ENCODE assay signal across 26 cellular contexts in the genomic region with DNA sequence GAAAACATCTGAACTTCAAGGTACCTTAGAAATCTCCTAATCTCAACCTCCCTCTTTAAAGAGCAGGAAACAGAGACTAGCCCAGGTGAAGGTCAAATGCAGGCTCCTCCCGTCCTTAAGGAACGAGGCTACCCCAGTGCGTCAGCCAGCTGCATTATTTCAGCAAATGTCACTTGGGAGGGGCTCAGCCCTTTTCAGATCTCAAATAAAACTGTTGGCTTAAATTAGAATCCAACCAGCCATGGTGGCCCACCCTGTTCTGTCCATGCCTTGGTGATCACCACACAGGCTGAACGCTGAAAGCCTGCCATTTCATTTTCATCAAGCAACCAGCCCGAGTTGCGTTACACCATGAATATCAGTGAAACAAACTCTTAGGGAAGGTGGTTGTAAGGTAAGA. TPM values are rescaled to one million over a fixed set of nuclear protein-coding genes. Genes with fewer than 3 reads are reported as not detected.
DNase-seq lines count a peak whose midpoint lies in the region; ATAC-seq and TF ChIP-seq lines count a peak whose summit lies in the region.
"Had no signal": no experiment of that assay in that cellular context is flagged by ENCODE, and none has a peak within 500 bp of the region (broad histone marks: within the 10 kb centered on the region; RNA-seq: fewer than 3 reads in every experiment).

No MANE protein-coding gene starts in this region.

- H3K27me3 ChIP-seq in MM.1S (replicated peaks; ENCODE audit: insufficient read depth, low read length) = no peaks in the 10 kb centered on the region

- no peak for ATAC-seq in stimulated activated memory B cell treated with anti-CD40 and anti-IgM and Interleukin-4, amounts not matched to agents 10 μg/mL and 1 μg/mL and 100 μg/mL, for 72 hours
- no peak for ATAC-seq in GM18517 (IDR thresholded peaks at IDR 0.05; ENCODE audit: unreplicated experiment)
- no peak for ATAC-seq in mucosa of descending colon
- ATAC-seq in HG02798 (IDR thresholded peaks at IDR 0.05; ENCODE audit: poor library complexity, unreplicated experiment) = no peak
- ATAC-seq: esophagus mucosa, Panc1 had no signal

- H3K79me2 ChIP-seq in MM.1S (ENCODE audit: low read length) = peaks cover 92% of the 10 kb centered on the region

- H3K4me1 ChIP-seq in MM.1S (ENCODE audit: low read length) (peaks cover 75% of the 10 kb centered on the region), mucosa of descending colon (ENCODE audit: low read depth) (peaks cover 3% of the 10 kb centered on the region)

- H3K27ac Mint-ChIP-seq in activated T-cell treated with anti-CD3 and anti-CD28 coated beads, Interleukin-2, amount 50 U/mL, for 24 hours = peak overlapping the region; percentile 23
- H3K27ac Mint-ChIP-seq in stimulated activated memory B cell treated with anti-CD40 and anti-IgM and Interleukin-4, amounts not matched to agents 10 μg/mL and 1 μg/mL and 100 μg/mL, for 72 hours = peak overlapping the region; percentile 47

- no peaks in the 10 kb centered on the region for H3K27me3 Mint-ChIP-seq in activated T-cell treated with anti-CD3 and anti-CD28 coated beads, Interleukin-2, amount 50 U/mL, for 24 hours
- no peaks in the 10 kb centered on the region for H3K27me3 Mint-ChIP-seq in stimulated activated memory B cell treated with anti-CD40 and anti-IgM and Interleukin-4, amounts not matched to agents 10 μg/mL and 1 μg/mL and 100 μg/mL, for 72 hours
- H3K27me3 Mint-ChIP-seq: activated CD4-positive, alpha-beta memory T cell treated with anti-CD3 and anti-CD28 coated beads, Interleukin-2, amount 10 ng/mL, durations not matched to agents 7 days and 5 days; activated naive CD8-positive, alpha-beta T cell treated with anti-CD3 and anti-CD28 coated beads, Interleukin-2, amount 10 ng/mL, durations not matched to agents 7 days and 5 days had no signal

- TF ChIP-seq CTCF in MM.1S (IDR thresholded peaks at IDR 0.05; ENCODE audit: low read length) (no peak), coronary artery (IDR thresholded peaks at IDR 0.05) (no peak), mucosa of descending colon (IDR thresholded peaks at IDR 0.05) (no peak)

- no peak overlapping the region for H3K9ac ChIP-seq in MM.1S (ENCODE audit: low read length)

- peaks cover 50% of the 10 kb centered on the region for H3K36me3 Mint-ChIP-seq in activated T-cell treated with anti-CD3 and anti-CD28 coated beads, Interleukin-2, amount 50 U/mL, for 24 hours (ENCODE audit: low read depth)
- peaks cover 36% of the 10 kb centered on the region for H3K36me3 Mint-ChIP-seq in stimulated activated memory B cell treated with anti-CD40 and anti-IgM and Interleukin-4, amounts not matched to agents 10 μg/mL and 1 μg/mL and 100 μg/mL, for 72 hours

- peaks cover 76% of the 10 kb centered on the region for H3K4me1 Mint-ChIP-seq in activated T-cell treated with anti-CD3 and anti-CD28 coated beads, Interleukin-2, amount 50 U/mL, for 24 hours (ENCODE audit: low read depth)
- H3K4me1 Mint-ChIP-seq in stimulated activated memory B cell treated with anti-CD40 and anti-IgM and Interleukin-4, amounts not matched to agents 10 μg/mL and 1 μg/mL and 100 μg/mL, for 72 hours = peaks cover 91% of the 10 kb centered on the region

- no peak overlapping the region for H2AFZ ChIP-seq in MM.1S (ENCODE audit: low read length)

- peaks cover 25% of the 10 kb centered on the region for H3F3A ChIP-seq in MM.1S (ENCODE audit: insufficient read depth, low read length)

- peak overlapping the region; percentile 43; the same call in 1 of the 2 replicates for H3K4me2 ChIP-seq in MM.1S (ENCODE audit: low read depth, low read length)

- H3K4me3 Mint-ChIP-seq in activated T-cell treated with anti-CD3 and anti-CD28 coated beads, Interleukin-2, amount 50 U/mL, for 24 hours = no peak overlapping the region
- H3K4me3 Mint-ChIP-seq in stimulated activated memory B cell treated with anti-CD40 and anti-IgM and Interleukin-4, amounts not matched to agents 10 μg/mL and 1 μg/mL and 100 μg/mL, for 72 hours = no peak overlapping the region
- H3K4me3 Mint-ChIP-seq: activated CD4-positive, alpha-beta memory T cell treated with anti-CD3 and anti-CD28 coated beads, Interleukin-2, amount 10 ng/mL, durations not matched to agents 7 days and 5 days; activated naive CD8-positive, alpha-beta T cell treated with anti-CD3 and anti-CD28 coated beads, Interleukin-2, amount 10 ng/mL, durations not matched to agents 7 days and 5 days had no signal

- intact Hi-C loops in mucosa of descending colon (cut with DNase I, micrococcal nuclease) = no loop called here

- no peak for DNase-seq in activated T-cell treated with anti-CD3 and anti-CD28 coated beads, Interleukin-2, amount 50 U/mL, for 24 hours
- DNase-seq in activated T-cell treated with anti-CD3 and anti-CD28 coated beads, Interleukin-2, amount 50 U/mL, for 48 hours = no peak
- no peak for DNase-seq in MM.1S
- peak; percentile 60 for DNase-seq in coronary artery (ENCODE audit: low spot score)
- no peak for DNase-seq in mucosa of descending colon
- DNase-seq: activated CD4-positive, alpha-beta memory T cell treated with anti-CD3 and anti-CD28 coated beads, Interleukin-2, amount 10 ng/mL, durations not matched to agents 7 days and 5 days; activated CD4-positive, CD25-positive, alpha-beta regulatory T cell treated with anti-CD3 and anti-CD28 coated beads, Interleukin-2, amount 50 U/mL, for 72 hours; activated CD8-positive, alpha-beta memory T cell treated with anti-CD3 and anti-CD28 coated beads, Interleukin-2, amount 50 U/mL, for 4 hours; caudate nucleus; dermis blood vessel endothelial cell; EL; HCEC 1CT; Karpas-422; left ventricle myocardium inferior; NCI-H1417 treated with DMSO at 0.1 percent for 48 hours; NCI-H2029 treated with DMSO at 0.1 percent for 48 hours; NCI-H345; nucleus accumbens; SHP77 treated with DMSO at 0.1 percent for 48 hours; stimulated activated CD4-positive, alpha-beta T cell treated with anti-CD3 and anti-CD28 coated beads, Interleukin-4, amount 100 ng/mL, for 4 hours had no signal

- no peaks in the 10 kb centered on the region for H3K36me3 ChIP-seq in MM.1S (replicated peaks; ENCODE audit: insufficient read depth, low read length)
- no peaks in the 10 kb centered on the region for H3K36me3 ChIP-seq in mucosa of descending colon (ENCODE audit: low read depth)
- H3K36me3 ChIP-seq: left ventricle myocardium inferior had no signal

- no peaks in the 10 kb centered on the region for H4K20me1 ChIP-seq in MM.1S (ENCODE audit: insufficient read depth, low read length)

- H3K4me3 ChIP-seq in MM.1S (ENCODE audit: low read length) = no peak overlapping the region
- no peak overlapping the region for H3K4me3 ChIP-seq in coronary artery
- no peak overlapping the region for H3K4me3 ChIP-seq in mucosa of descending colon
- H3K4me3 ChIP-seq: left ventricle myocardium inferior had no signal

- H3K9me3 ChIP-seq in MM.1S (replicated peaks; ENCODE audit: insufficient read depth, low read length) (no peaks in the 10 kb centered on the region), mucosa of descending colon (no peaks in the 10 kb centered on the region)
- H3K9me3 ChIP-seq: left ventricle myocardium inferior had no signal

- H3K27ac ChIP-seq in MM.1S (ENCODE audit: low read length) (peak overlapping the region; percentile 70; the same call in 1 of the 2 replicates), coronary artery (no peak overlapping the region)

- no peaks in the 10 kb centered on the region for H3K9me3 Mint-ChIP-seq in activated T-cell treated with anti-CD3 and anti-CD28 coated beads, Interleukin-2, amount 50 U/mL, for 24 hours
- H3K9me3 Mint-ChIP-seq in stimulated activated memory B cell treated with anti-CD40 and anti-IgM and Interleukin-4, amounts not matched to agents 10 μg/mL and 1 μg/mL and 100 μg/mL, for 72 hours = no peaks in the 10 kb centered on the region
- H3K9me3 Mint-ChIP-seq: activated CD4-positive, alpha-beta memory T cell treated with anti-CD3 and anti-CD28 coated beads, Interleukin-2, amount 10 ng/mL, durations not matched to agents 7 days and 5 days; activated naive CD8-positive, alpha-beta T cell treated with anti-CD3 and anti-CD28 coated beads, Interleukin-2, amount 10 ng/mL, durations not matched to agents 7 days and 5 days had no signal

- H3K9me2 ChIP-seq in MM.1S (replicated peaks; ENCODE audit: insufficient read depth, low read length) = no peaks in the 10 kb centered on the region

RNA-seq across cellular contexts. Expression of gene SYNE3, which starts 6.9 kb away (rescaled TPM):
- 10 to 100 TPM; 13.8 to 16.4 (median 13.9) TPM for total RNA-seq in mucosa of descending colon

RNA-seq across cellular contexts. Expression of gene GLRX5, which starts 25.3 kb away (rescaled TPM):
- total RNA-seq in mucosa of descending colon = 10 to 100 TPM; 43.9 to 45.8 (median 45.4) TPM
